In the genomic region with DNA sequence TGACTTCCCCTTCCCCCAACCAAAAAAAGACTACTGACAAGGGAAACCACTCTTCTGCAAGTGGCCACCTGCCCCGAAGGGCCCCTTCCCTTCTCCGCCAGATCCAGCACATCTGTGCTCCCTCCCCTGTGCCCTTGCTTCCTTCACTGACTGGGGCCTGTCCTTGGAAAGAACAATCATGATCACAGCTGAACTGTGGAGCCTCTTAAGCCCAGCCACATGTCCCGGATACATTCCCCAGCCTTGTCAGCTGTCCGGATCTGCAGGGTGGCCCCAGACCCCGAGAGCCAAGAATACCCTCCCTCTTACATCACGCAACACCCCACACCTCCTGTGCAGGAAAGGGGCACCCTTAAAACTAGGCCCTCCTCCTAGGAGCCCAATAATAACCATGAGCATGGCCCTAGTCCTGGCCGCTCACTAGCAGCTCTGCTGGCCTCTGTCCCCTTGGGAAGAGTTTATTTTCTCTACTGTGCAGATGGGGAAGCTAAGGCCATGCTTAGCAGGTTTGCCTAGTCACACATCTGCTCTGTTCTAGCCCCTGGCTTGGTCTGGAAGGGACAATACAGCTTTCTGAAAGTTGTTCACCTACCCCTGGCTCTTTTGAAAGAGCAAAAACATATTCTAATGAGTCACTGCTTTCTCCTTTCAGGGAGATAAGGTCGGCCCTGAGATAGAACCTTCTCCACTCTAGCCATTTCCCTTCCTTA, we compare ENCODE assay signal across 9 cellular contexts. TPM values are rescaled to one million over a fixed set of nuclear protein-coding genes. Genes with fewer than 3 reads are reported as not detected.
A peak's percentile ranks its signal among the peaks of the same experiment; 100 is the strongest.
DNase-seq lines count a peak whose midpoint lies in the region; ATAC-seq and TF ChIP-seq lines count a peak whose summit lies in the region.
"Had no signal": no experiment of that assay in that cellular context is flagged by ENCODE, and none has a peak within 500 bp of the region (broad histone marks: within the 10 kb centered on the region; RNA-seq: fewer than 3 reads in every experiment).

No MANE protein-coding gene starts in this region.

- ATAC-seq in gastroesophageal sphincter (no peak), HG02973 (IDR thresholded peaks at IDR 0.05; ENCODE audit: unreplicated experiment) (no peak), HG03039 (IDR thresholded peaks at IDR 0.05; ENCODE audit: unreplicated experiment) (no peak)

- TF ChIP-seq EP300 in gastroesophageal sphincter (IDR thresholded peaks at IDR 0.05), result no peak
- no peak for TF ChIP-seq EP300 in sigmoid colon (IDR thresholded peaks at IDR 0.05)

- H3K4me1 ChIP-seq in SJSA1 (replicated peaks) (peaks cover 79% of the 10 kb centered on the region), gastroesophageal sphincter (peaks cover 0 to 89% (median 40%) of the 10 kb centered on the region in 3 donors), sigmoid colon (peaks cover 0 to 38% (median 29%) of the 10 kb centered on the region in 4 donors)

- H3K4me3 ChIP-seq in SJSA1 (peak overlapping the region; percentile 17), gastroesophageal sphincter (peak overlapping the region in 1 of 2 donors; percentile 65), sigmoid colon (peak overlapping the region in 3 of 4 donors; percentile 17 to 65 (median 60))

- 33 to 40% methylated on average over 3 to 5 of the region's 8 CpGs for WGBS in gastroesophageal sphincter (ENCODE audit: low coverage in 1 of 2), 2 donors
- WGBS in sigmoid colon, 2 donors, result 33 to 41% methylated on average over 8 of the region's 8 CpGs

- TF ChIP-seq CTCF in gastroesophageal sphincter (IDR thresholded peaks at IDR 0.05) (no peak), sigmoid colon (IDR thresholded peaks at IDR 0.05) (no peak)

- intact Hi-C loops in sigmoid colon (cut with DNase I), result loop anchor here (10.0 kb wide), 1 partner anchor 224 kb away; no protein-coding TSS in a partner anchor

- no peaks in the 10 kb centered on the region for H3K9me3 ChIP-seq in SJSA1 (replicated peaks)
- no peaks in the 10 kb centered on the region for H3K9me3 ChIP-seq in gastroesophageal sphincter
- H3K9me3 ChIP-seq in sigmoid colon, result no peaks in the 10 kb centered on the region

- H3K27ac ChIP-seq in SJSA1 (peak overlapping the region; percentile 36), gastroesophageal sphincter (peak overlapping the region in 3 of 4 donors; percentile 28 to 52 (median 49)), sigmoid colon (peak overlapping the region; percentile 69 to 96 (median 82))

- in situ Hi-C loops in GM18951 (cut with MboI; ENCODE audit: low sequenced_read_pairs, unreplicated experiment), result no loop called here

- TF ChIP-seq POLR2A in GM18951 (IDR thresholded peaks at IDR 0.05; ENCODE audit: extremely low read depth, insufficient read depth, insufficient read length), result peak; percentile 14
- TF ChIP-seq POLR2A in gastroesophageal sphincter (IDR thresholded peaks at IDR 0.05), result no peak
- no peak for TF ChIP-seq POLR2A in sigmoid colon (IDR thresholded peaks at IDR 0.05)

- H3K27me3 ChIP-seq in SJSA1 (replicated peaks) (no peaks in the 10 kb centered on the region), gastroesophageal sphincter (peaks cover 9% of the 10 kb centered on the region), sigmoid colon (peaks cover 8 to 20% (median 15%) of the 10 kb centered on the region in 3 donors)

- DNase-seq in SJSA1 (ENCODE audit: low read depth in 1 of 2, low spot score in 2 of 2), result peak in 1 of 2 experiments; percentile 42
- DNase-seq in sigmoid colon, result no peak
- no peak for DNase-seq in stimulated activated CD4-positive, alpha-beta T cell treated with anti-CD3 and anti-CD28 coated beads, Interleukin-4, amount 100 ng/mL, for 24 hours
- no peak for DNase-seq in amygdala (lab: John Stamatoyannopoulos, UW)

- H3K36me3 ChIP-seq in SJSA1 (peaks cover 83% of the 10 kb centered on the region), gastroesophageal sphincter (no peaks in the 10 kb centered on the region), sigmoid colon (no peaks in the 10 kb centered on the region)

RNA-seq across cellular contexts. Expression of gene SPRY4, which starts 3.8 kb away (rescaled TPM):
- total RNA-seq in SJSA1 (2014; rRNA removed; shearing (Covaris generic)), result 40.5 and 44.5 TPM in 2 replicates
- total RNA-seq in gastroesophageal sphincter (10 to 100 TPM in 3 of 4 donors, 1 to 10 TPM in 1; 9.2 to 18.1 (median 12.7) TPM), sigmoid colon (10 to 100 TPM in 3 of 4 donors, 1 to 10 TPM in 1; 8.6 to 15.7 (median 12.4) TPM)
- 1 to 10 TPM; 1.8 to 5.1 (median 3.5) TPM for polyA plus RNA-seq in sigmoid colon
- total RNA-seq: OCI-LY7 had no signal
